Comparison of ENCODE assay signal across 12 cellular contexts in genomic region chr6:66226099-66226498, GRCh38.
DNase-seq lines count a peak whose midpoint lies in the region; ATAC-seq, FAIRE-seq and TF ChIP-seq lines count a peak whose summit lies in the region.
"Had no signal": no experiment of that assay in that cellular context is flagged by ENCODE, and none has a peak within 500 bp of the region (broad histone marks: within the 10 kb centered on the region; RNA-seq: fewer than 3 reads in every experiment).

No MANE protein-coding gene starts in this region.

- peak; percentile 67 to 85 (median 81) for ATAC-seq in heart left ventricle
- ATAC-seq in HG02571 (IDR thresholded peaks at IDR 0.05; ENCODE audit: unreplicated experiment) = no peak
- no peak for ATAC-seq in natural killer cell treated with Interleukin-12 subunit alpha and Interleukin-12 subunit beta and Interleukin-15 and Interleukin-18, amount 100 ng/mL, for 72 hours
- no peak for ATAC-seq in stimulated activated naive CD8-positive, alpha-beta T cell treated with anti-CD3 and anti-CD28 coated beads, Interleukin-15, Interleukin-2, amounts not matched to agents 100 U/mL and 50 U/mL, for 24 hours

- H3K27ac ChIP-seq in heart left ventricle (peak overlapping the region in 2 of 12 donors; percentile 16 to 44), right atrium auricular region (no peak overlapping the region)
- H3K27ac ChIP-seq: coronary artery, esophagus muscularis mucosa had no signal

- H3K4me3 Mint-ChIP-seq in natural killer cell treated with Interleukin-12 subunit alpha and Interleukin-12 subunit beta and Interleukin-15 and Interleukin-18, amount 100 ng/mL, for 72 hours = no peak overlapping the region

- POLR2A ChIA-PET in GM10248 (lab: Yijun Ruan, JAX) = no interaction called here

- no peaks in the 10 kb centered on the region for H3K9me3 ChIP-seq in heart left ventricle
- no peaks in the 10 kb centered on the region for H3K9me3 ChIP-seq in right atrium auricular region
- H3K9me3 ChIP-seq: esophagus muscularis mucosa, HAP-1 had no signal

- WGBS in heart left ventricle, 4 donors = 29 to 39% (median 31%) methylated on average over 2 of the region's 2 CpGs

- peaks cover 3% of the 10 kb centered on the region for H3K9me3 Mint-ChIP-seq in natural killer cell treated with Interleukin-12 subunit alpha and Interleukin-12 subunit beta and Interleukin-15 and Interleukin-18, amount 100 ng/mL, for 72 hours

- CTCF ChIA-PET in GM10248 (lab: Yijun Ruan, JAX) = no interaction called here

- no peak overlapping the region for H3K4me3 ChIP-seq in heart left ventricle
- no peak overlapping the region for H3K4me3 ChIP-seq in right atrium auricular region
- H3K4me3 ChIP-seq: coronary artery, esophagus muscularis mucosa, HAP-1 had no signal

- H3K36me3 ChIP-seq in heart left ventricle (no peaks in the 10 kb centered on the region), right atrium auricular region (no peaks in the 10 kb centered on the region)
- H3K36me3 ChIP-seq: esophagus muscularis mucosa, HAP-1 had no signal

- intact Hi-C loops in heart left ventricle (cut with DNase I) = no loop called here

- no peaks in the 10 kb centered on the region for H3K4me1 Mint-ChIP-seq in natural killer cell treated with Interleukin-12 subunit alpha and Interleukin-12 subunit beta and Interleukin-15 and Interleukin-18, amount 100 ng/mL, for 72 hours (ENCODE audit: low read depth in 2 of 2)

- no peak overlapping the region for H3K27ac Mint-ChIP-seq in natural killer cell treated with Interleukin-12 subunit alpha and Interleukin-12 subunit beta and Interleukin-15 and Interleukin-18, amount 100 ng/mL, for 72 hours

- no peak for FAIRE-seq in frontal cortex (lab: Jason Lieb, UNC)
- FAIRE-seq: HTR-8/SVneo had no signal

- no peak for TF ChIP-seq CTCF in heart left ventricle (IDR thresholded peaks at IDR 0.05)
- TF ChIP-seq CTCF in right atrium auricular region (IDR thresholded peaks at IDR 0.05) = no peak
- no peak for TF ChIP-seq CTCF in GM10248 (IDR thresholded peaks at IDR 0.05; ENCODE audit: control extremely low read depth, extremely low read depth, low read depth, missing control alignments)

- H3K27me3 ChIP-seq in heart left ventricle = no peaks in the 10 kb centered on the region
- no peaks in the 10 kb centered on the region for H3K27me3 ChIP-seq in right atrium auricular region
- H3K27me3 ChIP-seq: esophagus muscularis mucosa had no signal

- DNase-seq in heart left ventricle = no peak
- DNase-seq in right atrium auricular region (ENCODE audit: low spot score) = no peak
- DNase-seq in NCI-H345 treated with DMSO at 0.1 percent for 48 hours (lab: John Stamatoyannopoulos, UW; ENCODE audit: unreplicated experiment) = peak; percentile 39
- peak; percentile 10 to 14 for DNase-seq in frontal cortex (ENCODE audit: low spot score in 2 of 2)
- DNase-seq in GM10248 (ENCODE audit: extremely low spot score) = no peak
- no peak for DNase-seq in natural killer cell treated with Interleukin-12 subunit alpha and Interleukin-12 subunit beta and Interleukin-15 and Interleukin-18, amount 100 ng/mL, for 72 hours (ENCODE audit: low spot score)
- DNase-seq in stimulated activated naive CD8-positive, alpha-beta T cell treated with anti-CD3 and anti-CD28 coated beads, Interleukin-15, Interleukin-2, amounts not matched to agents 100 U/mL and 50 U/mL, for 24 hours = no peak

- no peaks in the 10 kb centered on the region for H3K36me3 Mint-ChIP-seq in natural killer cell treated with Interleukin-12 subunit alpha and Interleukin-12 subunit beta and Interleukin-15 and Interleukin-18, amount 100 ng/mL, for 72 hours

- no peaks in the 10 kb centered on the region for H3K27me3 Mint-ChIP-seq in natural killer cell treated with Interleukin-12 subunit alpha and Interleukin-12 subunit beta and Interleukin-15 and Interleukin-18, amount 100 ng/mL, for 72 hours

- TF ChIP-seq POLR2A in heart left ventricle (IDR thresholded peaks at IDR 0.05) = no peak

- H3K4me1 ChIP-seq in heart left ventricle (no peaks in the 10 kb centered on the region), right atrium auricular region (no peaks in the 10 kb centered on the region)
- H3K4me1 ChIP-seq: HAP-1 had no signal

Comparison
In these comparisons a context has a peak if more than half of its experiments do, and no peak if none do; other contexts are left out.
1. ATAC-seq: peak in heart left ventricle (4 of 4); none in HG02571 (single experiment), natural killer cell treated with Interleukin-12 subunit alpha and Interleukin-12 subunit beta and Interleukin-15 and Interleukin-18, amount 100 ng/mL, for 72 hours (0 of 2) and stimulated activated naive CD8-positive, alpha-beta T cell treated with anti-CD3 and anti-CD28 coated beads, Interleukin-15, Interleukin-2, amounts not matched to agents 100 U/mL and 50 U/mL, for 24 hours (single experiment).
2. DNase-seq: peak in NCI-H345 treated with DMSO at 0.1 percent for 48 hours (single experiment) and frontal cortex (2 of 2); none in heart left ventricle (0 of 5), right atrium auricular region (single experiment), GM10248 (single experiment), natural killer cell treated with Interleukin-12 subunit alpha and Interleukin-12 subunit beta and Interleukin-15 and Interleukin-18, amount 100 ng/mL, for 72 hours (single experiment) and stimulated activated naive CD8-positive, alpha-beta T cell treated with anti-CD3 and anti-CD28 coated beads, Interleukin-15, Interleukin-2, amounts not matched to agents 100 U/mL and 50 U/mL, for 24 hours (single experiment).